ENCODE assay signal across 15 cellular contexts in the genomic region with DNA sequence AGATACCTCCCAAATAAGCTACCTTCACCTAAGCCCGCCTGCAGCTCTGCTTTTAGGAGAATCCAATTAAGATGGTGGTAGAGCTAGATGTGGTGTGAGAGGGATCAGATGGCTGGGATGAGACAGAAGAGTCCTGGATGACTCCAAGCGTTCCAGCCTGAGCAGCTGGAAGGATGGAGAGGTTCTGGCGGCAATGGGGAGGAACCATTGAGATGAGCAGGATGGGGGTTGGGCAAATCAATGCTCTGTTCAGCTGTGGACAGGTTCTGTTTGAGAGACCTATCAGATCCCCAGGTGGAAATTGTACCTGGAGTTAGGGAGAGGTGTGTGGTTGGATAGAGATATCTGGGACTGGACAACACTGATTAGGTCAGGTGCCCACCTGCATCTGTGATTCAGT.
A peak's percentile ranks its signal among the peaks of the same experiment; 100 is the strongest.
DNase-seq lines count a peak whose midpoint lies in the region.
"Had no signal": no experiment of that assay in that cellular context is flagged by ENCODE, and none has a peak within 500 bp of the region (broad histone marks: within the 10 kb centered on the region; RNA-seq: fewer than 3 reads in every experiment).

No MANE protein-coding gene starts in this region.

- no peaks in the 10 kb centered on the region for H3K27me3 ChIP-seq in layer of hippocampus (ENCODE audit: control insufficient read depth, insufficient read depth, low read length)

- H3K27ac ChIP-seq in layer of hippocampus (ENCODE audit: low read depth, low read length): peak overlapping the region; percentile 92
- H3K27ac ChIP-seq in substantia nigra (ENCODE audit: low read depth, low read length, poor library complexity, severe bottlenecking): peak overlapping the region; percentile 95
- H3K27ac ChIP-seq: 22Rv1, A549 had no signal

- DNase-seq in activated effector memory CD4-positive, alpha-beta T cell treated with anti-CD3 and anti-CD28 coated beads, Interleukin-2, amount 50 U/mL, for 16 hours: peak; percentile 16
- no peak for DNase-seq in activated effector memory CD4-positive, alpha-beta T cell treated with Interleukin-2 at 50 U/mL for 16 hours
- DNase-seq in substantia nigra (lab: John Stamatoyannopoulos, UW) (peak in 2 of 49 donors; percentile 24 to 29), cortex of kidney (lab: John Stamatoyannopoulos, UW) (no peak), putamen (ENCODE audit: low spot score) (no peak), NCI-H1105 treated with DMSO at 0.1 percent for 48 hours (lab: John Stamatoyannopoulos, UW) (no peak)
- DNase-seq: AML-193; CD4-positive, alpha-beta memory T cell; DMS153; DMS79; GDM1; HCEC 1CT had no signal
